9 cellular contexts compared by ENCODE assay signal in genomic region chr6:75207211-75207984, GRCh38. TPM values are rescaled to one million over a fixed set of nuclear protein-coding genes. Genes with fewer than 3 reads are reported as not detected.
DNase-seq lines count a peak whose midpoint lies in the region; ATAC-seq and TF ChIP-seq lines count a peak whose summit lies in the region.
"Had no signal": no experiment of that assay in that cellular context is flagged by ENCODE, and none has a peak within 500 bp of the region (broad histone marks: within the 10 kb centered on the region; RNA-seq: fewer than 3 reads in every experiment).

No MANE protein-coding gene starts in this region.

- no peaks in the 10 kb centered on the region for H3K36me3 Mint-ChIP-seq in CD8-positive, alpha-beta T cell
- H3K36me3 Mint-ChIP-seq in endodermal cell (ENCODE audit: low read depth), result no peaks in the 10 kb centered on the region
- no peaks in the 10 kb centered on the region for H3K36me3 Mint-ChIP-seq in nephron (ENCODE audit: low read depth)

- peaks cover 55% of the 10 kb centered on the region for H3K4me1 Mint-ChIP-seq in CD8-positive, alpha-beta T cell (ENCODE audit: low read depth)
- peaks cover 46% of the 10 kb centered on the region for H3K4me1 Mint-ChIP-seq in endodermal cell
- H3K4me1 Mint-ChIP-seq in nephron, result peaks cover 68% of the 10 kb centered on the region

- H3K4me3 ChIP-seq in CD8-positive, alpha-beta T cell (ENCODE audit: low read depth, low read length), result no peak overlapping the region
- peak overlapping the region; percentile 70 for H3K4me3 ChIP-seq in endodermal cell (ENCODE audit: low read length)

- no peak for ATAC-seq in CD8-positive, alpha-beta T cell
- no peak for ATAC-seq in GM18907 (IDR thresholded peaks at IDR 0.05; ENCODE audit: unreplicated experiment)

- intact Hi-C loops in CD8-positive, alpha-beta T cell (cut with DNase I, micrococcal nuclease), result no loop called here

- H3K27me3 ChIP-seq in CD8-positive, alpha-beta T cell (ENCODE audit: insufficient read depth, low read length), result peaks cover 6% of the 10 kb centered on the region
- H3K27me3 ChIP-seq in endodermal cell (ENCODE audit: control insufficient read depth, insufficient read depth, low read length, poor library complexity, severe bottlenecking), result peaks cover 76% of the 10 kb centered on the region

- POLR2A ChIA-PET in CD8-positive, alpha-beta T cell (lab: Charles Lee), result no interaction called here

- H3K36me3 ChIP-seq in CD8-positive, alpha-beta T cell (ENCODE audit: insufficient read depth, low read length), result no peaks in the 10 kb centered on the region
- no peaks in the 10 kb centered on the region for H3K36me3 ChIP-seq in endodermal cell (ENCODE audit: control insufficient read depth, insufficient read depth, low read length)
- H3K36me3 ChIP-seq: WERI-Rb-1 had no signal

- 12 to 14% methylated on average over 7 to 33 of the region's 33 CpGs for WGBS in endodermal cell (ENCODE audit: insufficient coverage in 1 of 2, insufficient read length in 1 of 2), 2 experiments

- TF ChIP-seq CTCF in CD8-positive, alpha-beta T cell (IDR thresholded peaks at IDR 0.05), result no peak
- no peak for TF ChIP-seq CTCF in endodermal cell (conservative IDR thresholded peaks at IDR 0.05)
- no peak for TF ChIP-seq CTCF in nephron (IDR thresholded peaks at IDR 0.05; ENCODE audit: unreplicated experiment in 3 of 3)

- H3K9ac ChIP-seq in endodermal cell (ENCODE audit: extremely low read depth, low read length, poor library complexity, severe bottlenecking), result no peak overlapping the region

- no peak overlapping the region for H3K27ac Mint-ChIP-seq in CD8-positive, alpha-beta T cell
- H3K27ac Mint-ChIP-seq in endodermal cell (no peak overlapping the region), nephron (peak overlapping the region; percentile 80 to 97 (median 96))

- H3K4me1 ChIP-seq in CD8-positive, alpha-beta T cell (ENCODE audit: insufficient read depth, low read length), result peaks cover 47% of the 10 kb centered on the region
- peaks cover 3% of the 10 kb centered on the region for H3K4me1 ChIP-seq in endodermal cell (ENCODE audit: control insufficient read depth, insufficient read depth, low read length)

- no peaks in the 10 kb centered on the region for H3K9me3 Mint-ChIP-seq in CD8-positive, alpha-beta T cell
- H3K9me3 Mint-ChIP-seq in endodermal cell (no peaks in the 10 kb centered on the region), nephron (no peaks in the 10 kb centered on the region)

- no peak overlapping the region for H3K27ac ChIP-seq in CD8-positive, alpha-beta T cell (ENCODE audit: low read depth, low read length)
- no peak overlapping the region for H3K27ac ChIP-seq in endodermal cell (ENCODE audit: low read depth, low read length)
- H3K27ac ChIP-seq: WERI-Rb-1 had no signal

- no peak for DNase-seq in CD8-positive, alpha-beta T cell
- DNase-seq in NAMALWA (ENCODE audit: low spot score) (peak; percentile 8), endodermal cell (peak; percentile 74), COR-L47 (lab: John Stamatoyannopoulos, UW) (no peak), SW480 (ENCODE audit: low spot score) (no peak), NCI-H82 treated with DMSO at 0.1 percent for 48 hours (lab: John Stamatoyannopoulos, UW; ENCODE audit: unreplicated experiment) (no peak)

- no peaks in the 10 kb centered on the region for H3K9me3 ChIP-seq in CD8-positive, alpha-beta T cell (ENCODE audit: low read length)
- no peaks in the 10 kb centered on the region for H3K9me3 ChIP-seq in endodermal cell (ENCODE audit: control insufficient read depth, low read length)

- peak overlapping the region; percentile 75 for H3K4me3 Mint-ChIP-seq in CD8-positive, alpha-beta T cell
- peak overlapping the region; percentile 48 for H3K4me3 Mint-ChIP-seq in endodermal cell
- peak overlapping the region; percentile 92 to 98 (median 98) for H3K4me3 Mint-ChIP-seq in nephron

- peaks cover 75% of the 10 kb centered on the region for H3K27me3 Mint-ChIP-seq in CD8-positive, alpha-beta T cell (ENCODE audit: low read depth)
- H3K27me3 Mint-ChIP-seq in endodermal cell (ENCODE audit: insufficient read depth) (peaks cover 84% of the 10 kb centered on the region), nephron (ENCODE audit: low read depth) (peaks cover 53% of the 10 kb centered on the region)

- CTCF ChIA-PET in CD8-positive, alpha-beta T cell (lab: Charles Lee), result interaction anchor here (0.9 to 9.6 kb wide), 4 partner anchors 10 to 1475 kb away, joined by 5 to 220 read pairs (median 26); no protein-coding TSS in a partner anchor

RNA-seq across cellular contexts. Expression of gene COL12A1, which starts 1.5 kb away (rescaled TPM):
- total RNA-seq in CD8-positive, alpha-beta T cell, result not detected
- under 1 TPM; 0.13 to 0.64 TPM for total RNA-seq in endodermal cell
- 5.4 TPM for polyA plus RNA-seq in endodermal cell (2013, experiment 1 of 2)
- polyA plus RNA-seq in endodermal cell (2013, experiment 2 of 2), result 5.8 TPM

RNA-seq across cellular contexts. Expression of gene COX7A2, which starts 36.2 kb away (rescaled TPM):
- total RNA-seq in CD8-positive, alpha-beta T cell, result 100 to 1,000 TPM; 221 to 229 TPM
- total RNA-seq in endodermal cell, result 100 to 1,000 TPM; 399 to 472 TPM
- polyA plus RNA-seq in endodermal cell (2013, experiment 1 of 2), result 241 TPM
- polyA plus RNA-seq in endodermal cell (2013, experiment 2 of 2), result 240 TPM

Comparison
In these comparisons a context has a peak if more than half of its experiments do, and no peak if none do; other contexts are left out.
1. DNase-seq: peak in NAMALWA (single experiment) and endodermal cell (single experiment); none in CD8-positive, alpha-beta T cell (0 of 7), COR-L47 (single experiment), SW480 (single experiment) and NCI-H82 treated with DMSO at 0.1 percent for 48 hours (single experiment).
2. H3K27ac Mint-ChIP-seq: peak in nephron (3 of 3); none in CD8-positive, alpha-beta T cell (single experiment) and endodermal cell (single experiment).
3. H3K4me3 Mint-ChIP-seq: peak in every context shown above with its lines; median percentile 98 in nephron; 75 in CD8-positive, alpha-beta T cell; 48 in endodermal cell.